ENCODE assay signal across 8 cellular contexts in genomic region chr2:64913357-64913869, GRCh38.
DNase-seq lines count a peak whose midpoint lies in the region; ATAC-seq and TF ChIP-seq lines count a peak whose summit lies in the region.

No MANE protein-coding gene starts in this region.

- no peak overlapping the region for H3K4me3 Mint-ChIP-seq in activated T-cell treated with anti-CD3 and anti-CD28 coated beads, Interleukin-2, amount 50 U/mL, for 72 hours
- no peak overlapping the region for H3K4me3 Mint-ChIP-seq in activated T-cell treated with anti-CD3 and anti-CD28 coated beads, Interleukin-2, amount 50 U/mL, for 4 hours
- no peak overlapping the region for H3K4me3 Mint-ChIP-seq in natural killer cell

- intact Hi-C loops in stomach (cut with DNase I; ENCODE audit: low total_unique reads) = no loop called here
- intact Hi-C loops in natural killer cell (cut with micrococcal nuclease) = no loop called here

- no peaks in the 10 kb centered on the region for H3K36me3 Mint-ChIP-seq in activated T-cell treated with anti-CD3 and anti-CD28 coated beads, Interleukin-2, amount 50 U/mL, for 72 hours (ENCODE audit: insufficient read depth in 2 of 2)
- no peaks in the 10 kb centered on the region for H3K36me3 Mint-ChIP-seq in activated T-cell treated with anti-CD3 and anti-CD28 coated beads, Interleukin-2, amount 50 U/mL, for 4 hours (ENCODE audit: insufficient read depth)
- H3K36me3 Mint-ChIP-seq in natural killer cell = no peaks in the 10 kb centered on the region

- TF ChIP-seq CTCF in astrocyte of the spinal cord (IDR thresholded peaks at IDR 0.05; ENCODE audit: low read depth, low read length) (peak; percentile 21), stomach (IDR thresholded peaks at IDR 0.05) (no peak), natural killer cell (IDR thresholded peaks at IDR 0.05) (no peak)

- no peak overlapping the region for H3K27ac Mint-ChIP-seq in activated T-cell treated with anti-CD3 and anti-CD28 coated beads, Interleukin-2, amount 50 U/mL, for 72 hours
- H3K27ac Mint-ChIP-seq in natural killer cell = no peak overlapping the region

- no peak for TF ChIP-seq POLR2A in stomach (IDR thresholded peaks at IDR 0.05)

- ATAC-seq in activated T-cell treated with anti-CD3 and anti-CD28 coated beads, Interleukin-2, amount 50 U/mL, for 72 hours (replicated peaks in 1 of 2) = no peak
- no peak for ATAC-seq in activated T-cell treated with anti-CD3 and anti-CD28 coated beads, Interleukin-2, amount 50 U/mL, for 4 hours
- no peak for ATAC-seq in HG03280 (IDR thresholded peaks at IDR 0.05; ENCODE audit: unreplicated experiment)
- ATAC-seq in natural killer cell = no peak

- H3K4me1 Mint-ChIP-seq in activated T-cell treated with anti-CD3 and anti-CD28 coated beads, Interleukin-2, amount 50 U/mL, for 72 hours (ENCODE audit: low read depth) = peaks cover 30% of the 10 kb centered on the region
- H3K4me1 Mint-ChIP-seq in activated T-cell treated with anti-CD3 and anti-CD28 coated beads, Interleukin-2, amount 50 U/mL, for 4 hours (ENCODE audit: low read depth) = peaks cover 13% of the 10 kb centered on the region
- peaks cover 7 to 11% of the 10 kb centered on the region in 2 donors for H3K4me1 Mint-ChIP-seq in natural killer cell

- no peaks in the 10 kb centered on the region for H3K36me3 ChIP-seq in stomach

- no peak overlapping the region for H3K27ac ChIP-seq in stomach

- no peaks in the 10 kb centered on the region for H3K9me3 Mint-ChIP-seq in activated T-cell treated with anti-CD3 and anti-CD28 coated beads, Interleukin-2, amount 50 U/mL, for 72 hours
- no peaks in the 10 kb centered on the region for H3K9me3 Mint-ChIP-seq in activated T-cell treated with anti-CD3 and anti-CD28 coated beads, Interleukin-2, amount 50 U/mL, for 4 hours
- H3K9me3 Mint-ChIP-seq in natural killer cell = no peaks in the 10 kb centered on the region

- no peaks in the 10 kb centered on the region for H3K27me3 Mint-ChIP-seq in activated T-cell treated with anti-CD3 and anti-CD28 coated beads, Interleukin-2, amount 50 U/mL, for 72 hours (ENCODE audit: low read depth)
- H3K27me3 Mint-ChIP-seq in activated T-cell treated with anti-CD3 and anti-CD28 coated beads, Interleukin-2, amount 50 U/mL, for 4 hours (ENCODE audit: low read depth) = peaks cover 3% of the 10 kb centered on the region
- H3K27me3 Mint-ChIP-seq in natural killer cell (ENCODE audit: low read depth in 2 of 2) = peaks cover 0 to 5% of the 10 kb centered on the region in 2 donors

- H3K4me3 ChIP-seq in astrocyte of the spinal cord (ENCODE audit: low read depth, low read length) = no peak overlapping the region
- no peak overlapping the region for H3K4me3 ChIP-seq in stomach

- WGBS in stomach, 5 donors = 40 to 53% (median 48%) methylated on average over 5 of the region's 5 CpGs

- in situ Hi-C loops in astrocyte of the spinal cord (cut with HindIII; ENCODE audit: low sequenced_read_pairs) = no loop called here

- peak; percentile 16 to 30 for DNase-seq in activated T-cell treated with anti-CD3 and anti-CD28 coated beads, Interleukin-2, amount 50 U/mL, for 72 hours
- DNase-seq in activated T-cell treated with anti-CD3 and anti-CD28 coated beads, Interleukin-2, amount 50 U/mL, for 4 hours = no peak
- peak; percentile 33 for DNase-seq in NCI-H1105 treated with DMSO at 0.1 percent for 48 hours (lab: John Stamatoyannopoulos, UW)
- DNase-seq in astrocyte of the spinal cord (ENCODE audit: low read depth, low spot score) = no peak
- peak; percentile 35 for DNase-seq in stomach
- no peak for DNase-seq in NCI-H526 treated with DMSO at 0.1 percent for 48 hours (lab: John Stamatoyannopoulos, UW)
- DNase-seq in natural killer cell = no peak

- H3K27me3 ChIP-seq in stomach = no peaks in the 10 kb centered on the region

- no peaks in the 10 kb centered on the region for H3K9me3 ChIP-seq in stomach

- TF ChIP-seq EP300 in stomach (IDR thresholded peaks at IDR 0.05) = no peak

- peaks cover 0 to 7% (median 6%) of the 10 kb centered on the region in 4 donors for H3K4me1 ChIP-seq in stomach

Comparison
In these comparisons a context has a peak if more than half of its experiments do, and no peak if none do; other contexts are left out.
1. DNase-seq: peak in activated T-cell treated with anti-CD3 and anti-CD28 coated beads, Interleukin-2, amount 50 U/mL, for 72 hours (2 of 2), NCI-H1105 treated with DMSO at 0.1 percent for 48 hours (single experiment) and stomach (single experiment); none in activated T-cell treated with anti-CD3 and anti-CD28 coated beads, Interleukin-2, amount 50 U/mL, for 4 hours (single experiment), astrocyte of the spinal cord (single experiment), NCI-H526 treated with DMSO at 0.1 percent for 48 hours (single experiment) and natural killer cell (single experiment).